In the genomic region with DNA sequence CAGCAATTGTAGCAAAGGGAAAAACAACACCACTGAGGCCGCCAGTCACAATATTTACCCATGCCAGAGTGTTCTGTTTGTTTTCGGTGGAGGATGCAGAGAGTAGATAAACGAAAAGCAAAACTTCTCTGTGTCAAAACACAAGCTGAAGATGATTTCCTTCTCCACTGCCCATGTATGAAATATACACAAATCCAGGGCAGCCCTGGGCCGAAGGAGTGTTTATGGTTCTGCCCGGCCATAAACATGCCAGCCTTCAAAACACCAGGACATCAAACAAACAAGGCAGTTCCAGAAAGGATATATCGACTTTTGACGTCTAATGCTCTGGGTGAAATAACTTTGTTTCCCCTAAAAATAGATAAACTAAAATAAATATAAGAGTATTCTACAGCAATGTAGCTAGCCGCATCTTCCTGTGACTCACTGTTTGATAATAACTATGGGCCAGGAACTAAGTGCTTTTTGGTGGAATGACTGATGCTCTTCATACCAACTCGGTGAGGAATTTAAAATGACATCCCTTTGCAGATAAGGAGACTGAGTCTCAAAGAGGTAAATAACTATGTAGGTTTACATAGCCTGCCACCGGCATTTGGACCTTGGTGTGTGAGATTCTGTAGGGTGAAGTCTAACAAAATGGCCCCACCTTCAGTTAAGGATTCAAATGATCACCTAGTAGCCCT, we compare ENCODE assay signal across 12 cellular contexts.
A peak's percentile ranks its signal among the peaks of the same experiment; 100 is the strongest.
DNase-seq lines count a peak whose midpoint lies in the region; ATAC-seq and TF ChIP-seq lines count a peak whose summit lies in the region.
"Had no signal": no experiment of that assay in that cellular context is flagged by ENCODE, and none has a peak within 500 bp of the region (broad histone marks: within the 10 kb centered on the region; RNA-seq: fewer than 3 reads in every experiment).

No MANE protein-coding gene starts in this region.

- CTCF ChIA-PET in AG04449 (lab: Yijun Ruan, JAX), result interaction anchor here (0.9 to 1.0 kb wide), 2 partner anchors 82 to 103 kb away, joined by 3 read pairs; no protein-coding TSS in a partner anchor

- H3K4me3 ChIP-seq in AG04449 (ENCODE audit: low read depth, low read length) (peak overlapping the region; percentile 27; the same call in 1 of the 2 replicates), HUES48 (ENCODE audit: low read depth, low read length) (no peak overlapping the region), cardiac fibroblast (replicated peaks in 1 of 2; ENCODE audit: low read depth in 2 of 2, low read length in 2 of 2) (no peak overlapping the region), lower lobe of right lung (no peak overlapping the region)
- H3K4me3 ChIP-seq: BLaER1, gastrocnemius medialis had no signal

- DNase-seq in AG04449 (ENCODE audit: low read depth, low spot score) (peak; percentile 47), cardiac fibroblast (ENCODE audit: low read depth in 2 of 2) (peak; percentile 34 to 72), lower lobe of right lung (no peak), NCI-H748 treated with DMSO at 0.1 percent for 48 hours (lab: John Stamatoyannopoulos, UW) (no peak)
- no peak for DNase-seq in stimulated activated naive CD4-positive, alpha-beta T cell (lab: John Stamatoyannopoulos, UW)
- DNase-seq: gastrocnemius medialis, mesendoderm, NCI-H1417 had no signal

- no peak overlapping the region for H3K9ac ChIP-seq in HUES48 (ENCODE audit: low read depth, low read length)
- H3K9ac ChIP-seq: BLaER1 had no signal

- no peaks in the 10 kb centered on the region for H3K27me3 ChIP-seq in HUES48 (ENCODE audit: control insufficient read depth, insufficient read depth, low read length)
- H3K27me3 ChIP-seq in lower lobe of right lung (ENCODE audit: low read depth), result no peaks in the 10 kb centered on the region
- H3K27me3 ChIP-seq: BLaER1, gastrocnemius medialis had no signal

- H3K27ac ChIP-seq in HUES48 (ENCODE audit: low read depth, low read length) (peak overlapping the region; percentile 11), lower lobe of right lung (peak overlapping the region; percentile 83)
- H3K27ac ChIP-seq: BLaER1, gastrocnemius medialis had no signal

- TF ChIP-seq CTCF in AG04449 (IDR thresholded peaks at IDR 0.05; ENCODE audit: insufficient read depth, low read length, missing control alignments) (no peak), cardiac fibroblast (IDR thresholded peaks at IDR 0.05; ENCODE audit: low read depth, low read length) (no peak), lower lobe of right lung (IDR thresholded peaks at IDR 0.05) (no peak)

- H3K9me3 ChIP-seq in HUES48 (ENCODE audit: control insufficient read depth, insufficient read depth, low read length) (no peaks in the 10 kb centered on the region), lower lobe of right lung (no peaks in the 10 kb centered on the region)
- H3K9me3 ChIP-seq: BLaER1, gastrocnemius medialis had no signal

- no peak for ATAC-seq in lower lobe of right lung
- ATAC-seq in HG03565 (IDR thresholded peaks at IDR 0.05; ENCODE audit: unreplicated experiment), result no peak
- no peak for ATAC-seq in GM21390 (IDR thresholded peaks at IDR 0.05; ENCODE audit: unreplicated experiment)
- ATAC-seq: gastrocnemius medialis had no signal

- POLR2A ChIA-PET in AG04449 (lab: Yijun Ruan, JAX), result interaction anchor here (0.7 to 1.0 kb wide), 2 partner anchors 77 to 85 kb away, joined by 3 read pairs; no protein-coding TSS in a partner anchor

- intact Hi-C loops in lower lobe of right lung (cut with DNase I), result no loop called here

- H3K4me1 ChIP-seq in HUES48 (ENCODE audit: control insufficient read depth, insufficient read depth, low read length) (peaks cover 37% of the 10 kb centered on the region), lower lobe of right lung (peaks cover 52% of the 10 kb centered on the region)

- H3K36me3 ChIP-seq in HUES48 (ENCODE audit: control insufficient read depth, insufficient read depth, low read length) (no peaks in the 10 kb centered on the region), lower lobe of right lung (no peaks in the 10 kb centered on the region)
- H3K36me3 ChIP-seq: BLaER1, gastrocnemius medialis had no signal

Comparison
In these comparisons a context has a peak if more than half of its experiments do, and no peak if none do; other contexts are left out.
1. DNase-seq: peak in AG04449 (single experiment) and cardiac fibroblast (2 of 2); none in lower lobe of right lung (single experiment), NCI-H748 treated with DMSO at 0.1 percent for 48 hours (single experiment) and stimulated activated naive CD4-positive, alpha-beta T cell (0 of 6).